Comparison of ENCODE assay signal across 7 cellular contexts in the genomic region with DNA sequence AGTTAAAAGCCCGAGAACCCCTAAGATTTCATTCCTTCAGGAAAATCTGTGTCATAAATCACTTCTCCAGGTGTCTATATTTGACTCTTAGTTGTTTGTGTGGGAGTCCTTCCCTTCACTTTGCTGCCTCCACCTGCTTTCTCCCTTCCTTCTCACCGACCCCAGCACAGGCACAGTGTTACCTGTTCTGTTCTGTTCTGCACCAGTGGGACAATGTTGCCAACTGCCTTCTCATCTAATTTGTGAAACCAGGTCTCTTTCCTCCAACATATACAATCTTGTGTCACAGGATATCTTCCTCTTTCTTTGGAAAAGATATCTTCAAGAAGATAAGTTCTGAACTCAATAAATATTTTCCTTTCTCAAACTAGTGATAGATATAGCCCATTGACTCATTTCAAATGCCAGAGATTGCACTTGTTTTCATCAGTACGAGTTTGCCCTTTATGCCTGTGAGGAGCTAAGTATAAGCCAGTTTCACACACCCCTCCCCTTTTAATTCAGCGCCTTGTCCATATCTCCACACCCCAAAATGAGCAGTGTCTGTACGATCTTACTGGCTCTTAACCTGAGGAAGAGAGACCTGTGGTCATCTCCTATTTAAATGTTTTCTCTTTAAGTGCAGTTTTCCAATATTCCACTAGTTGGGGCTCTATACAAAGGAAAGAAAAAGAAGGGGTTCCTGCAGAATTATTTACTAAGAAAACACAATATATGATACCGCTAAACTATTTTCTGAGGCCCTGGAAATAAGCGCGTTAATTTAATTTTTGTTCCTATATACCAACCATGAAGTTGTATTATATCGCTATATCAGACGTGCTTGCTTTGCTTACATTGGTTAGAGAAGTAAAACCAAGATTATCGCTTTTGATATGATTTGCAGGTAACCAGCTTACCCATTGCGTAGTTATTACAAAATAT.
DNase-seq lines count a peak whose midpoint lies in the region; ATAC-seq, FAIRE-seq and TF ChIP-seq lines count a peak whose summit lies in the region.

No MANE protein-coding gene starts in this region.

- DNase-seq in GM06990 (ENCODE audit: extremely low read depth, insufficient read length) = peak; percentile 28
- DNase-seq in NCI-H748 treated with DMSO at 0.1 percent for 48 hours (lab: John Stamatoyannopoulos, UW) = peak; percentile 79
- DNase-seq in K562 (ENCODE audit: extremely low read depth in 1 of 4, low spot score in 3 of 4) = peak; percentile 25 to 31 (median 28)
- peak; percentile 49 for DNase-seq in kidney tubule cell (ENCODE audit: low spot score)
- no peak for DNase-seq in thyroid gland

- H3K4me2 ChIP-seq in K562 (ENCODE audit: insufficient read depth, low read length) = no peak overlapping the region

- no peaks in the 10 kb centered on the region for H3K79me2 ChIP-seq in K562 (ENCODE audit: control insufficient read depth, insufficient read depth, low read length)

- no peak overlapping the region for H2AFZ ChIP-seq in K562 (ENCODE audit: low read depth, low read length)

- H3K4me3 ChIP-seq in GM06990 (replicated peaks; ENCODE audit: low read depth, low read length) = no peak overlapping the region
- no peak overlapping the region for H3K4me3 ChIP-seq in K562
- no peak overlapping the region for H3K4me3 ChIP-seq in thyroid gland (replicated peaks in 1 of 3)

- H3K9me1 ChIP-seq in K562 (ENCODE audit: control insufficient read depth, insufficient read depth, low read length) = no peaks in the 10 kb centered on the region

- H3K36me3 ChIP-seq in GM06990 (ENCODE audit: control insufficient read depth, insufficient read depth, low read length) (no peaks in the 10 kb centered on the region), K562 (ENCODE audit: control insufficient read depth, insufficient read depth, low read length) (no peaks in the 10 kb centered on the region), thyroid gland (no peaks in the 10 kb centered on the region)

- FAIRE-seq in K562 (lab: Jason Lieb, UNC) = peak; percentile 61

- TF ChIP-seq POLR2A in K562 (conservative IDR thresholded peaks at IDR 0.05) (no peak), thyroid gland (IDR thresholded peaks at IDR 0.05) (no peak)

- no peaks in the 10 kb centered on the region for H3K9me3 ChIP-seq in K562 (replicated peaks; ENCODE audit: control insufficient read depth, insufficient read depth, low read depth, low read length)
- H3K9me3 ChIP-seq in thyroid gland = no peaks in the 10 kb centered on the region

- H3K27ac ChIP-seq in K562 (ENCODE audit: extremely low read depth, low read depth, low read length) (no peak overlapping the region), thyroid gland (no peak overlapping the region)

- POLR2A ChIA-PET in K562 (lab: Yijun Ruan, JAX) = interaction anchor here (1.4 kb wide), 1 partner anchor 14 kb away, joined by 3 read pairs; no protein-coding TSS in a partner anchor

- no peak overlapping the region for H3K9ac ChIP-seq in K562 (ENCODE audit: insufficient read depth in 1 of 2, low read depth in 2 of 2, low read length in 2 of 2)

- intact Hi-C loops in K562 (cut with micrococcal nuclease) (loop anchor here (2.0 to 10.0 kb wide), 5 partner anchors 248 to 820 kb away; no protein-coding TSS in a partner anchor), thyroid gland (cut with DNase I) (no loop called here)

- H4K20me1 ChIP-seq in K562 (replicated peaks; ENCODE audit: control insufficient read depth, insufficient read depth, low read length) = no peaks in the 10 kb centered on the region

- CTCF ChIA-PET in K562 (lab: Yijun Ruan, JAX; ENCODE audit: low intra/inter-chr PET ratio) = interaction anchor here (1.2 to 1.3 kb wide), 3 partner anchors 600 to 816 kb away, joined by 3 read pairs; no protein-coding TSS in a partner anchor

- TF ChIP-seq CTCF in GM06990 (IDR thresholded peaks at IDR 0.05; ENCODE audit: insufficient read depth, low read length, poor library complexity, severe bottlenecking) (peak; percentile 82), K562 (IDR thresholded peaks at IDR 0.05 in 2 of 3, conservative IDR thresholded peaks at IDR 0.05 in 1 of 3; ENCODE audit: insufficient read depth in 2 of 3, low read depth in 1 of 3, low read length in 3 of 3) (peak; percentile 61 to 90 (median 67); a peak in 5 of 6 replicates), thyroid gland (IDR thresholded peaks at IDR 0.05) (peak; percentile 75 to 95 (median 92))

- in situ Hi-C loops in K562 (cut with MboI) = no loop called here

- 5% methylated on average over 12 of the region's 12 CpGs for WGBS in K562 (ENCODE audit: insufficient coverage, low coverage, missing lambda C conversion rate)
- WGBS in thyroid gland, 2 donors = 41 to 43% methylated on average over 12 of the region's 12 CpGs

- H3K4me1 ChIP-seq in K562 (replicated peaks in 1 of 2; ENCODE audit: control insufficient read depth in 2 of 2, insufficient read depth in 2 of 2, low read length in 2 of 2) = no peaks in the 10 kb centered on the region; a peak in 2 of 5 replicates
- H3K4me1 ChIP-seq in thyroid gland = no peaks in the 10 kb centered on the region

- TF ChIP-seq EP300 in K562 (IDR thresholded peaks at IDR 0.05; ENCODE audit: low read length) = no peak

- TF ChIP-seq RAD21 in K562 (CRISPR knock-in tag; conservative IDR thresholded peaks at IDR 0.05 in 1 of 2, IDR thresholded peaks at IDR 0.05 in 1 of 2) = peak; percentile 90 to 91

- H3K27me3 ChIP-seq in GM06990 (replicated peaks; ENCODE audit: control insufficient read depth, insufficient read depth, low read length) (no peaks in the 10 kb centered on the region), K562 (ENCODE audit: control insufficient read depth in 2 of 2, insufficient read depth in 2 of 2, low read length in 2 of 2) (peaks cover 2 to 4% of the 10 kb centered on the region in 2 experiments; a peak in 1 of 5 replicates), thyroid gland (no peaks in the 10 kb centered on the region)

- ATAC-seq in HG02973 (IDR thresholded peaks at IDR 0.05; ENCODE audit: unreplicated experiment) (peak; percentile 36), K562 (peak; percentile 76), GM21423 (IDR thresholded peaks at IDR 0.05; ENCODE audit: unreplicated experiment) (no peak)

- no TSS peak for BruUV-seq in K562 (replicated peaks; lab: Mats Ljungman, UMichigan)

TF ChIP-seq in K562, 482 proteins besides CTCF, POLR2A, EP300 and RAD21 (continues in another document):
- TF ChIP-seq BMI1 (IDR thresholded peaks at IDR 0.05; ENCODE audit: low read length) (no peak), ZNF408 (CRISPR knock-in tag; IDR thresholded peaks at IDR 0.05; ENCODE audit: low read depth) (no peak), SMAD2 (IDR thresholded peaks at IDR 0.05; ENCODE audit: low read depth, low read length) (no peak), ZNF436 (CRISPR knock-in tag; IDR thresholded peaks at IDR 0.05) (no peak), ZNF41 (CRISPR knock-in tag; conservative IDR thresholded peaks at IDR 0.05) (no peak), E2F3 (CRISPR knock-in tag; IDR thresholded peaks at IDR 0.05) (no peak), L3MBTL2 (IDR thresholded peaks at IDR 0.05) (no peak), SMC3 (conservative IDR thresholded peaks at IDR 0.05; ENCODE audit: insufficient read depth, low read depth, low read length) (peak; percentile 29; the same call in 1 of the 2 replicates), PYGO2 (tag; IDR thresholded peaks at IDR 0.05) (no peak), ZSCAN29 (IDR thresholded peaks at IDR 0.05) (no peak), RBFOX2 (IDR thresholded peaks at IDR 0.05; ENCODE audit: low read depth, low read length) (no peak), JUND (IDR thresholded peaks at IDR 0.05; ENCODE audit: borderline replicate concordance, low read depth, low read length) (no peak), JUND (tag; IDR thresholded peaks at IDR 0.05; ENCODE audit: borderline replicate concordance, low read depth, low read length) (no peak), RFX7 (CRISPR knock-in tag; IDR thresholded peaks at IDR 0.05) (no peak), NR2F6 (CRISPR knock-in tag; IDR thresholded peaks at IDR 0.05) (no peak)
- TF ChIP-seq, protein P1, sequence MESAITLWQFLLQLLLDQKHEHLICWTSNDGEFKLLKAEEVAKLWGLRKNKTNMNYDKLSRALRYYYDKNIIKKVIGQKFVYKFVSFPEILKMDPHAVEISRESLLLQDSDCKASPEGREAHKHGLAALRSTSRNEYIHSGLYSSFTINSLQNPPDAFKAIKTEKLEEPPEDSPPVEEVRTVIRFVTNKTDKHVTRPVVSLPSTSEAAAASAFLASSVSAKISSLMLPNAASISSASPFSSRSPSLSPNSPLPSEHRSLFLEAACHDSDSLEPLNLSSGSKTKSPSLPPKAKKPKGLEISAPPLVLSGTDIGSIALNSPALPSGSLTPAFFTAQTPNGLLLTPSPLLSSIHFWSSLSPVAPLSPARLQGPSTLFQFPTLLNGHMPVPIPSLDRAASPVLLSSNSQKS (CRISPR knock-in tag; IDR thresholded peaks at IDR 0.05) = no peak
- TF ChIP-seq, protein P2, sequence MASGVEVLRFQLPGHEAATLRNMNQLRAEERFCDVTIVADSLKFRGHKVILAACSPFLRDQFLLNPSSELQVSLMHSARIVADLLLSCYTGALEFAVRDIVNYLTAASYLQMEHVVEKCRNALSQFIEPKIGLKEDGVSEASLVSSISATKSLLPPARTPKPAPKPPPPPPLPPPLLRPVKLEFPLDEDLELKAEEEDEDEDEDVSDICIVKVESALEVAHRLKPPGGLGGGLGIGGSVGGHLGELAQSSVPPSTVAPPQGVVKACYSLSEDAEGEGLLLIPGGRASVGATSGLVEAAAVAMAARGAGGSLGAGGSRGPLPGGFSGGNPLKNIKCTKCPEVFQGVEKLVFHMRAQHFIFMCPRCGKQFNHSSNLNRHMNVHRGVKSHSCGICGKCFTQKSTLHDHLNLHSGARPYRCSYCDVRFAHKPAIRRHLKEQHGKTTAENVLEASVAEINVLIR (CRISPR knock-in tag; IDR thresholded peaks at IDR 0.05) = no peak
- TF ChIP-seq, protein P3, sequence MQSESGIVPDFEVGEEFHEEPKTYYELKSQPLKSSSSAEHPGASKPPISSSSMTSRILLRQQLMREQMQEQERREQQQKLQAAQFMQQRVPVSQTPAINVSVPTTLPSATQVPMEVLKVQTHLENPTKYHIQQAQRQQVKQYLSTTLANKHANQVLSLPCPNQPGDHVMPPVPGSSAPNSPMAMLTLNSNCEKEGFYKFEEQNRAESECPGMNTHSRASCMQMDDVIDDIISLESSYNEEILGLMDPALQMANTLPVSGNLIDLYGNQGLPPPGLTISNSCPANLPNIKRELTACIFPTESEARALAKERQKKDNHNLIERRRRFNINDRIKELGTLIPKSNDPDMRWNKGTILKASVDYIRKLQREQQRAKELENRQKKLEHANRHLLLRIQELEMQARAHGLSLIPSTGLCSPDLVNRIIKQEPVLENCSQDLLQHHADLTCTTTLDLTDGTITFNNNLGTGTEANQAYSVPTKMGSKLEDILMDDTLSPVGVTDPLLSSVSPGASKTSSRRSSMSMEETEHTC (IDR thresholded peaks at IDR 0.05) = no peak

Comparison
In these comparisons a context has a peak if more than half of its experiments do, and no peak if none do; other contexts are left out.
1. DNase-seq: peak in GM06990 (single experiment), NCI-H748 treated with DMSO at 0.1 percent for 48 hours (single experiment), K562 (4 of 4) and kidney tubule cell (single experiment); none in thyroid gland (0 of 2).
2. Peak in every context shown above with its lines, with median percentiles within 50 percentile points of each other: CTCF ChIP-seq.